ENCODE assay signal across 27 cellular contexts in genomic region chr17:37190493-37190892, GRCh38.
DNase-seq lines count a peak whose midpoint lies in the region; TF ChIP-seq lines count a peak whose summit lies in the region.
"Had no signal": no experiment of that assay in that cellular context is flagged by ENCODE, and none has a peak within 500 bp of the region (broad histone marks: within the 10 kb centered on the region; RNA-seq: fewer than 3 reads in every experiment).

No MANE protein-coding gene starts in this region.

- no peaks in the 10 kb centered on the region for H3K27me3 Mint-ChIP-seq in Caco-2 (ENCODE audit: insufficient read depth, unreplicated experiment)
- no peaks in the 10 kb centered on the region for H3K27me3 Mint-ChIP-seq in HFFc6 (ENCODE audit: insufficient read depth)
- no peaks in the 10 kb centered on the region for H3K27me3 Mint-ChIP-seq in endothelial cell (ENCODE audit: unreplicated experiment)
- no peaks in the 10 kb centered on the region for H3K27me3 Mint-ChIP-seq in progenitor cell of endocrine pancreas
- H3K27me3 Mint-ChIP-seq: CD4-positive, alpha-beta memory T cell; naive thymus-derived CD8-positive, alpha-beta T cell; stimulated activated naive B cell treated with anti-CD40 and anti-IgM and Interleukin-4, amounts not matched to agents 10 μg/mL and 1 μg/mL and 100 μg/mL, for 72 hours had no signal

- H3K4me3 Mint-ChIP-seq in Caco-2 (ENCODE audit: unreplicated experiment) (no peak overlapping the region), HFFc6 (no peak overlapping the region), endothelial cell (ENCODE audit: unreplicated experiment) (no peak overlapping the region), progenitor cell of endocrine pancreas (ENCODE audit: low read depth) (no peak overlapping the region)
- H3K4me3 Mint-ChIP-seq: CD4-positive, alpha-beta memory T cell; immature natural killer cell; naive thymus-derived CD8-positive, alpha-beta T cell; stimulated activated naive B cell treated with anti-CD40 and anti-IgM and Interleukin-4, amounts not matched to agents 10 μg/mL and 1 μg/mL and 100 μg/mL, for 72 hours had no signal

- no peak overlapping the region for H2AFZ ChIP-seq in PC-9
- H2AFZ ChIP-seq: hepatocyte had no signal

- peaks cover 8% of the 10 kb centered on the region for H4K20me1 ChIP-seq in PC-9 (ENCODE audit: insufficient read depth)

- H3K9me3 Mint-ChIP-seq in Caco-2 (ENCODE audit: unreplicated experiment) (no peaks in the 10 kb centered on the region), HFFc6 (no peaks in the 10 kb centered on the region), endothelial cell (ENCODE audit: unreplicated experiment) (no peaks in the 10 kb centered on the region), progenitor cell of endocrine pancreas (ENCODE audit: low read depth) (no peaks in the 10 kb centered on the region)
- H3K9me3 Mint-ChIP-seq: CD4-positive, alpha-beta memory T cell; immature natural killer cell; naive thymus-derived CD8-positive, alpha-beta T cell; stimulated activated naive B cell treated with anti-CD40 and anti-IgM and Interleukin-4, amounts not matched to agents 10 μg/mL and 1 μg/mL and 100 μg/mL, for 72 hours had no signal

- CTCF ChIA-PET in Caco-2 (lab: Charles Lee), result no interaction called here
- CTCF ChIA-PET in PC-9 (lab: Charles Lee), result no interaction called here

- H3K27ac ChIP-seq in PC-9, result no peak overlapping the region
- H3K27ac ChIP-seq: hepatocyte, RWPE1, SK-N-MC had no signal

- intact Hi-C loops in Caco-2 (cut with micrococcal nuclease; ENCODE audit: unreplicated experiment) (no loop called here), PC-9 (cut with micrococcal nuclease; ENCODE audit: unreplicated experiment) (no loop called here)

- no peak overlapping the region for H3K27ac Mint-ChIP-seq in Caco-2 (ENCODE audit: unreplicated experiment)
- H3K27ac Mint-ChIP-seq in HFFc6, result no peak overlapping the region
- H3K27ac Mint-ChIP-seq in endothelial cell (ENCODE audit: unreplicated experiment), result no peak overlapping the region
- H3K27ac Mint-ChIP-seq in progenitor cell of endocrine pancreas, result no peak overlapping the region
- H3K27ac Mint-ChIP-seq: CD4-positive, alpha-beta memory T cell; immature natural killer cell; naive thymus-derived CD8-positive, alpha-beta T cell; stimulated activated naive B cell treated with anti-CD40 and anti-IgM and Interleukin-4, amounts not matched to agents 10 μg/mL and 1 μg/mL and 100 μg/mL, for 72 hours had no signal

- BruUV-seq in Caco-2 (replicated peaks; lab: Mats Ljungman, UMichigan) (no TSS peak), PC-9 (replicated peaks; lab: Mats Ljungman, UMichigan) (no TSS peak)

- H3K9me2 ChIP-seq in PC-9 (ENCODE audit: insufficient read depth), result no peaks in the 10 kb centered on the region

- H3K4me3 ChIP-seq in Caco-2 (ENCODE audit: low read depth, low read length) (no peak overlapping the region), PC-9 (no peak overlapping the region)
- H3K4me3 ChIP-seq: hepatocyte, K562, SK-N-MC had no signal

- H3K36me3 Mint-ChIP-seq in Caco-2 (ENCODE audit: insufficient read depth, unreplicated experiment), result peaks cover 71% of the 10 kb centered on the region
- H3K36me3 Mint-ChIP-seq in HFFc6 (ENCODE audit: low read depth), result peaks cover 9% of the 10 kb centered on the region; the same call in 1 of the 2 replicates
- H3K36me3 Mint-ChIP-seq in endothelial cell (ENCODE audit: low read depth, unreplicated experiment), result peaks cover 4% of the 10 kb centered on the region
- peaks cover 11% of the 10 kb centered on the region for H3K36me3 Mint-ChIP-seq in progenitor cell of endocrine pancreas (ENCODE audit: insufficient read depth)

- no peaks in the 10 kb centered on the region for H3K79me2 ChIP-seq in PC-9 (ENCODE audit: low read depth)
- H3K79me2 ChIP-seq: hepatocyte had no signal

- no peak overlapping the region for H3K4me2 ChIP-seq in PC-9
- H3K4me2 ChIP-seq: hepatocyte had no signal

- H3K9me3 ChIP-seq in Caco-2 (no peaks in the 10 kb centered on the region), PC-9 (ENCODE audit: insufficient read depth, low read depth) (no peaks in the 10 kb centered on the region)

- H3K4me1 ChIP-seq in Caco-2 (no peaks in the 10 kb centered on the region), PC-9 (replicated peaks; ENCODE audit: insufficient read depth) (no peaks in the 10 kb centered on the region)

- peak; percentile 16 to 27 for TF ChIP-seq CTCF in Caco-2 (IDR thresholded peaks at IDR 0.05; ENCODE audit: insufficient read depth in 1 of 2, low read depth in 1 of 2, low read length in 1 of 2, severe bottlenecking in 1 of 2, unreplicated experiment in 1 of 2)
- peak; percentile 60 for TF ChIP-seq CTCF in HFFc6 (IDR thresholded peaks at IDR 0.05)
- TF ChIP-seq CTCF in endothelial cell (IDR thresholded peaks at IDR 0.05; ENCODE audit: unreplicated experiment), result peak; percentile 43
- TF ChIP-seq CTCF in progenitor cell of endocrine pancreas (IDR thresholded peaks at IDR 0.05; ENCODE audit: unreplicated experiment), result peak; percentile 32
- no peak; the same call in 1 of the 2 replicates for TF ChIP-seq CTCF in PC-9 (conservative IDR thresholded peaks at IDR 0.05)

- H3K27me3 ChIP-seq in Caco-2 (replicated peaks; ENCODE audit: control insufficient read depth, insufficient read depth, low read length) (no peaks in the 10 kb centered on the region), PC-9 (ENCODE audit: insufficient read depth, low read depth) (no peaks in the 10 kb centered on the region)
- H3K27me3 ChIP-seq: hepatocyte had no signal

- no peaks in the 10 kb centered on the region for H3K4me1 Mint-ChIP-seq in Caco-2 (ENCODE audit: low read depth, unreplicated experiment)
- peaks cover 36% of the 10 kb centered on the region for H3K4me1 Mint-ChIP-seq in HFFc6 (ENCODE audit: low read depth)
- peaks cover 2% of the 10 kb centered on the region for H3K4me1 Mint-ChIP-seq in endothelial cell (ENCODE audit: unreplicated experiment)
- H3K4me1 Mint-ChIP-seq in progenitor cell of endocrine pancreas (ENCODE audit: low read depth), result no peaks in the 10 kb centered on the region
- H3K4me1 Mint-ChIP-seq: CD4-positive, alpha-beta memory T cell; immature natural killer cell; naive thymus-derived CD8-positive, alpha-beta T cell; stimulated activated naive B cell treated with anti-CD40 and anti-IgM and Interleukin-4, amounts not matched to agents 10 μg/mL and 1 μg/mL and 100 μg/mL, for 72 hours had no signal

- DNase-seq in Caco-2, result no peak
- no peak for DNase-seq in HFFc6
- DNase-seq in endothelial cell (ENCODE audit: low spot score), result no peak
- no peak for DNase-seq in progenitor cell of endocrine pancreas (ENCODE audit: low spot score, unreplicated experiment)
- DNase-seq in kidney glomerular epithelial cell (lab: John Stamatoyannopoulos, UW), result no peak
- DNase-seq in PC-9, result no peak
- DNase-seq in NCI-H2196 (lab: John Stamatoyannopoulos, UW; ENCODE audit: unreplicated experiment), result no peak
- DNase-seq: activated CD4-positive, alpha-beta T cell treated with anti-CD3 and anti-CD28 coated beads for 48 hours; activated naive CD4-positive, alpha-beta T cell treated with anti-CD3 and anti-CD28 coated beads, Interleukin-2, amount 50 U/mL, for 16 hours; activated T-cell treated with anti-CD3 and anti-CD28 coated beads, Interleukin-2, amount 50 U/mL, for 48 hours; anterior cingulate cortex; CD4-positive, alpha-beta memory T cell; central memory CD4-positive, alpha-beta T cell; GDM1; GOT3; immature natural killer cell; naive thymus-derived CD8-positive, alpha-beta T cell; NCI-H1436 treated with DMSO at 0.1 percent for 48 hours; NCI-H526; retina; stimulated activated CD4-positive, alpha-beta T cell treated with anti-CD3 and anti-CD28 coated beads, Interleukin-4, amount 100 ng/mL, for 24 hours; stimulated activated naive B cell treated with anti-CD40 and anti-IgM and Interleukin-4, amounts not matched to agents 10 μg/mL and 1 μg/mL and 100 μg/mL, for 72 hours; T-helper 2 cell had no signal

- H3K36me3 ChIP-seq in Caco-2 (ENCODE audit: control insufficient read depth, insufficient read depth, low read length) (peaks cover 1% of the 10 kb centered on the region; the same call in 1 of the 2 replicates), PC-9 (ENCODE audit: low read depth) (peaks cover 61% of the 10 kb centered on the region)

- POLR2A ChIA-PET in Caco-2 (lab: Charles Lee) (no interaction called here), PC-9 (lab: Charles Lee; ENCODE audit: unreplicated experiment) (no interaction called here)

- peaks cover 27% of the 10 kb centered on the region for H3F3A ChIP-seq in PC-9 (ENCODE audit: insufficient read depth, low read depth)
